In genomic region chr1:23643668-23644554, GRCh38 we compare ENCODE assay signal across 22 cellular contexts. TPM values are rescaled to one million over a fixed set of nuclear protein-coding genes. Genes with fewer than 3 reads are reported as not detected.
DNase-seq lines count a peak whose midpoint lies in the region; ATAC-seq and TF ChIP-seq lines count a peak whose summit lies in the region.
"Had no signal": no experiment of that assay in that cellular context is flagged by ENCODE, and none has a peak within 500 bp of the region (broad histone marks: within the 10 kb centered on the region; RNA-seq: fewer than 3 reads in every experiment).

No MANE protein-coding gene starts in this region.

- H3K9me3 ChIP-seq in gastrocnemius medialis (no peaks in the 10 kb centered on the region), adrenal gland (replicated peaks in 1 of 3) (no peaks in the 10 kb centered on the region)
- H3K9me3 ChIP-seq: prostate gland, upper lobe of right lung had no signal

- ATAC-seq in gastrocnemius medialis, result peak; percentile 31 to 34
- no peak for ATAC-seq in HG02588 (IDR thresholded peaks at IDR 0.05; ENCODE audit: unreplicated experiment)
- ATAC-seq: Panc1, upper lobe of right lung had no signal

- H3K4me1 ChIP-seq in gastrocnemius medialis (peaks cover 30% of the 10 kb centered on the region in 2 donors), adrenal gland (replicated peaks in 1 of 2) (peaks cover 0 to under 1% of the 10 kb centered on the region in 2 donors)
- H3K4me1 ChIP-seq: prostate gland, upper lobe of right lung had no signal

- no peaks in the 10 kb centered on the region for H3K27me3 ChIP-seq in gastrocnemius medialis
- H3K27me3 ChIP-seq in adrenal gland, result no peaks in the 10 kb centered on the region
- H3K27me3 ChIP-seq: upper lobe of right lung had no signal

- H3K4me3 ChIP-seq in gastrocnemius medialis (no peak overlapping the region), adrenal gland (no peak overlapping the region)
- H3K4me3 ChIP-seq: coronary artery, prostate gland, upper lobe of right lung had no signal

- H3K36me3 ChIP-seq in gastrocnemius medialis, result no peaks in the 10 kb centered on the region
- H3K36me3 ChIP-seq in adrenal gland (replicated peaks in 1 of 2), result no peaks in the 10 kb centered on the region
- H3K36me3 ChIP-seq: prostate gland, upper lobe of right lung had no signal

- in situ Hi-C loops in gastrocnemius medialis (cut with MboI; ENCODE audit: low sequenced_read_pairs in 4 of 4), result no loop called here

- 50 to 67% (median 64%) methylated on average over 6 to 7 of the region's 7 CpGs for WGBS in adrenal gland, 4 donors

- peak; percentile 11 for DNase-seq in NCI-H510A treated with DMSO at 0.1 percent for 48 hours (lab: John Stamatoyannopoulos, UW)
- no peak for DNase-seq in NCI-H510A (lab: John Stamatoyannopoulos, UW)
- peak; percentile 96 for DNase-seq in NCI-H2171 treated with DMSO at 0.1 percent for 48 hours (lab: John Stamatoyannopoulos, UW)
- DNase-seq in ecto neural progenitor cell (ENCODE audit: low spot score), result peak; percentile 53
- DNase-seq in gastrocnemius medialis, result no peak
- DNase-seq in EL, result no peak
- no peak for DNase-seq in adrenal gland
- DNase-seq: 8988T; activated effector memory CD4-positive, alpha-beta T cell treated with Interleukin-2 at 50 U/mL for 16 hours; amygdala; DND-41; foreskin melanocyte; naive B cell; NCI-H526; stimulated activated naive CD4-positive, alpha-beta T cell; SW 1271; upper lobe of right lung had no signal

- intact Hi-C loops in gastrocnemius medialis (cut with DNase I; ENCODE audit: low total_unique reads) (no loop called here), adrenal gland (cut with DNase I) (no loop called here)

- TF ChIP-seq POLR2A in gastrocnemius medialis (IDR thresholded peaks at IDR 0.05), result no peak
- no peak for TF ChIP-seq POLR2A in adrenal gland (IDR thresholded peaks at IDR 0.05)

- peak overlapping the region in 1 of 4 donors; percentile 30 for H3K27ac ChIP-seq in gastrocnemius medialis
- no peak overlapping the region for H3K27ac ChIP-seq in adrenal gland
- H3K27ac ChIP-seq: C4-2B, coronary artery, prostate gland, upper lobe of right lung had no signal

- TF ChIP-seq CTCF in gastrocnemius medialis (IDR thresholded peaks at IDR 0.05 in 4 of 5, conservative IDR thresholded peaks at IDR 0.05 in 1 of 5) (no peak), adrenal gland (IDR thresholded peaks at IDR 0.05) (no peak)

RNA-seq across cellular contexts. Expression of gene RPL11, which starts 47.7 kb away (rescaled TPM):
- total RNA-seq in gastrocnemius medialis (100 to 1,000 TPM; 302 to 593 (median 504) TPM), adrenal gland (100 to 1,000 TPM; 685 to 982 (median 819) TPM)
- polyA plus RNA-seq in adrenal gland, result 1,000 to 10,000 TPM; 1,450 to 2,028 (median 1,673) TPM

Comparison
In these comparisons a context has a peak if more than half of its experiments do, and no peak if none do; other contexts are left out.
1. DNase-seq: peak in NCI-H510A treated with DMSO at 0.1 percent for 48 hours (single experiment), NCI-H2171 treated with DMSO at 0.1 percent for 48 hours (single experiment) and ecto neural progenitor cell (single experiment); none in NCI-H510A (single experiment), gastrocnemius medialis (0 of 2), EL (single experiment) and adrenal gland (0 of 7).